ENCODE assay signal across 16 cellular contexts in the genomic region with DNA sequence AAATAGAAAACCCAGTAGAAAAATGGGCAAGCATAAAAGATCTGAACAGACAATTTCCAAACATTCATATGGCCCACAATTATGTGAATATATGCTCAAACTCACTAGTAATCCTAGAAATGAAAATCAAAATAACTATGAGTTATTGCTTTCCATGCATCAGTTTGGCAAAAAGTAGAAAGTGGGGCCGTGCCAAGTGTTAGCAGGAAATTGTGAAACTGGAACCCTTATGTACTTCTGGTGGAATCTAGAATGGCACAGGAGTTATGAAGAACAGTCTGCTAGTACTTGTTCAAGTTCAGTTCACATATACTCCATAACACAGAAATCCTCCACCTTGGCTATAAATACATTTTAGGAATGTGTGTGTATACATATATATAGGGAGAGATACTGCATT.
A peak's percentile ranks its signal among the peaks of the same experiment; 100 is the strongest.
DNase-seq lines count a peak whose midpoint lies in the region; ATAC-seq and TF ChIP-seq lines count a peak whose summit lies in the region.
"Had no signal": no experiment of that assay in that cellular context is flagged by ENCODE, and none has a peak within 500 bp of the region (broad histone marks: within the 10 kb centered on the region; RNA-seq: fewer than 3 reads in every experiment).

No MANE protein-coding gene starts in this region.

- no peaks in the 10 kb centered on the region for H3K36me3 ChIP-seq in subcutaneous abdominal adipose tissue (ENCODE audit: control insufficient read depth in 5 of 5, insufficient read depth in 5 of 5, low read length in 5 of 5)
- H3K36me3 ChIP-seq: BLaER1 treated with 17β-estradiol and CSF1 and Interleukin-3, amounts not matched to agents 10 nM and 100 nM had no signal

- H3K4me3 ChIP-seq in cardiac fibroblast (replicated peaks in 1 of 2; ENCODE audit: low read depth in 2 of 2, low read length in 2 of 2) (no peak overlapping the region), fibroblast of the aortic adventitia (ENCODE audit: low read depth, low read length) (no peak overlapping the region), subcutaneous abdominal adipose tissue (ENCODE audit: low read depth in 1 of 5, low read length in 5 of 5) (no peak overlapping the region)
- H3K4me3 ChIP-seq: BLaER1 treated with 17β-estradiol and CSF1 and Interleukin-3, amounts not matched to agents 10 nM and 100 nM; K562 had no signal

- H3K4me3 Mint-ChIP-seq in naive thymus-derived CD8-positive, alpha-beta T cell = no peak overlapping the region

- H3K9ac ChIP-seq in subcutaneous abdominal adipose tissue (ENCODE audit: low read length in 5 of 5) = no peak overlapping the region
- H3K9ac ChIP-seq: BLaER1 treated with 17β-estradiol and CSF1 and Interleukin-3, amounts not matched to agents 10 nM and 100 nM; SK-N-SH had no signal

- H3K9me3 Mint-ChIP-seq in naive thymus-derived CD8-positive, alpha-beta T cell = peaks cover 6 to 37% (median 20%) of the 10 kb centered on the region in 9 donors

- peaks cover 0 to 9% (median 2%) of the 10 kb centered on the region in 5 donors for H3K9me3 ChIP-seq in subcutaneous abdominal adipose tissue (ENCODE audit: control insufficient read depth in 5 of 5, low read length in 5 of 5)
- H3K9me3 ChIP-seq: SK-N-SH had no signal

- no peak overlapping the region for H3K27ac Mint-ChIP-seq in naive thymus-derived CD8-positive, alpha-beta T cell

- TF ChIP-seq CTCF in cardiac fibroblast (IDR thresholded peaks at IDR 0.05; ENCODE audit: low read depth, low read length) (no peak), fibroblast of the aortic adventitia (IDR thresholded peaks at IDR 0.05; ENCODE audit: insufficient read depth, low read length) (no peak)

- no peaks in the 10 kb centered on the region for H3K4me1 Mint-ChIP-seq in naive thymus-derived CD8-positive, alpha-beta T cell

- H3K4me1 ChIP-seq in subcutaneous abdominal adipose tissue (ENCODE audit: control insufficient read depth in 5 of 5, insufficient read depth in 5 of 5, low read length in 5 of 5) = peaks cover 3 to 42% (median 16%) of the 10 kb centered on the region in 5 donors

- peaks cover 0 to 8% (median 2%) of the 10 kb centered on the region in 3 donors for H3K36me3 Mint-ChIP-seq in naive thymus-derived CD8-positive, alpha-beta T cell

- POLR2A ChIA-PET in naive thymus-derived CD8-positive, alpha-beta T cell (lab: Charles Lee) = no interaction called here

- H3K27me3 Mint-ChIP-seq in naive thymus-derived CD8-positive, alpha-beta T cell = peaks cover 13 to 32% (median 20%) of the 10 kb centered on the region in 5 donors

- no peaks in the 10 kb centered on the region for H3K27me3 ChIP-seq in subcutaneous abdominal adipose tissue (ENCODE audit: control insufficient read depth in 5 of 5, insufficient read depth in 4 of 5, low read length in 5 of 5)
- H3K27me3 ChIP-seq: BLaER1 treated with 17β-estradiol and CSF1 and Interleukin-3, amounts not matched to agents 10 nM and 100 nM had no signal

- no peak for ATAC-seq in naive thymus-derived CD8-positive, alpha-beta T cell
- ATAC-seq: HCT116, K562, Panc1 had no signal

- peak overlapping the region; percentile 42 for H3K27ac ChIP-seq in subcutaneous abdominal adipose tissue (ENCODE audit: low read depth, low read length)
- H3K27ac ChIP-seq: BLaER1 treated with 17β-estradiol and CSF1 and Interleukin-3, amounts not matched to agents 10 nM and 100 nM had no signal

- DNase-seq in NCI-H446 treated with DMSO at 0.1 percent for 48 hours (lab: John Stamatoyannopoulos, UW) (peak; percentile 11), cardiac fibroblast (ENCODE audit: low read depth in 2 of 2) (peak; percentile 45 to 76), fibroblast of the aortic adventitia (ENCODE audit: low read depth) (peak; percentile 71), nucleus accumbens (lab: John Stamatoyannopoulos, UW) (no peak), activated T-cell treated with anti-CD3 and anti-CD28 coated beads for 4 hours (no peak)
- no peak for DNase-seq in naive thymus-derived CD8-positive, alpha-beta T cell
- DNase-seq: NCI-H1105 treated with DMSO at 0.1 percent for 48 hours, NCI-H187, NCI-H774, Right ventricle myocardium superior, SK-N-SH had no signal

Comparison
In these comparisons a context has a peak if more than half of its experiments do, and no peak if none do; other contexts are left out.
1. DNase-seq: peak in NCI-H446 treated with DMSO at 0.1 percent for 48 hours (single experiment), cardiac fibroblast (2 of 2) and fibroblast of the aortic adventitia (single experiment); none in naive thymus-derived CD8-positive, alpha-beta T cell (0 of 10), nucleus accumbens (0 of 56) and activated T-cell treated with anti-CD3 and anti-CD28 coated beads for 4 hours (single experiment).